Comparison of ENCODE assay signal across 20 cellular contexts in the genomic region with DNA sequence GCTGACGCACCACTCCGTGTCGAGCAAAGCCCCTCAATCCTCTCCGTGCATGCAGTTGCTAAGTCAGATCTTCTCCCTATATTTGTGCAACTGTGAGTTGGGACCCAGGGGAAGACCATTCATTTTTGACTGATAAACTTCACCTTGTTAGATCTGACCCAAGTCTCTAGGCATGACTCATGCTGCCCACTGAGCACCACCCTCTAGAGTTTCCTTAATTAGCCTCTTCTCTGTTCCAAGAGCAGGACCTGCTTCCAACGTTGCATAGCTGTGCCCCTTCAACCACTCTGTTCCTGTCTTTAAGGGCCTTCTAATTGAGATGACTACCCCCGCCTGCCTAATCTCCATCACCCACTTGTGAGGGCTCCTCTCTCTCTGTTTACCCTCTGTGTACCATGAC. TPM values are rescaled to one million over a fixed set of nuclear protein-coding genes. Genes with fewer than 3 reads are reported as not detected.
DNase-seq lines count a peak whose midpoint lies in the region; ATAC-seq, FAIRE-seq and TF ChIP-seq lines count a peak whose summit lies in the region.
"Had no signal": no experiment of that assay in that cellular context is flagged by ENCODE, and none has a peak within 500 bp of the region (broad histone marks: within the 10 kb centered on the region; RNA-seq: fewer than 3 reads in every experiment).

No MANE protein-coding gene starts in this region.

- H4K20me1 ChIP-seq in BLaER1 treated with 17β-estradiol and CSF1 and Interleukin-3, amounts not matched to agents 10 nM and 100 nM = no peaks in the 10 kb centered on the region
- H4K20me1 ChIP-seq in HepG2 (ENCODE audit: insufficient read depth, low read length) = no peaks in the 10 kb centered on the region

- no peaks in the 10 kb centered on the region for H3K9me3 ChIP-seq in BLaER1 treated with 17β-estradiol and CSF1 and Interleukin-3, amounts not matched to agents 10 nM and 100 nM (replicated peaks in 1 of 11)
- H3K9me3 ChIP-seq in HEK293 (ENCODE audit: control insufficient read depth, insufficient read depth, low read depth, low read length) (no peaks in the 10 kb centered on the region), HepG2 (ENCODE audit: low read length) (no peaks in the 10 kb centered on the region)
- H3K9me3 ChIP-seq: A549 had no signal

- H3K27me3 ChIP-seq in BLaER1 treated with 17β-estradiol and CSF1 and Interleukin-3, amounts not matched to agents 10 nM and 100 nM = no peaks in the 10 kb centered on the region
- H3K27me3 ChIP-seq in HepG2 (ENCODE audit: control insufficient read depth in 1 of 2, insufficient read depth in 2 of 2, low read length in 2 of 2) = no peaks in the 10 kb centered on the region

- no peak for FAIRE-seq in HepG2 (lab: Jason Lieb, UNC)
- FAIRE-seq: A549, GM19239 had no signal

- BruUV-seq in HepG2 (replicated peaks; lab: Mats Ljungman, UMichigan) = no TSS peak

- peaks cover 2% of the 10 kb centered on the region for H3K27me3 Mint-ChIP-seq in osteocyte (ENCODE audit: unreplicated experiment)

- H3K4me1 Mint-ChIP-seq in osteocyte (ENCODE audit: unreplicated experiment) = no peaks in the 10 kb centered on the region

- intact Hi-C loops in HepG2 (cut with micrococcal nuclease; ENCODE audit: unreplicated experiment) = no loop called here

- H3K4me3 Mint-ChIP-seq in osteocyte (ENCODE audit: unreplicated experiment) = no peak overlapping the region
- H3K4me3 Mint-ChIP-seq: CD4-positive, alpha-beta T cell had no signal

- TF ChIP-seq POLR2A in HepG2 (IDR thresholded peaks at IDR 0.05; ENCODE audit: insufficient read depth in 1 of 2, low read depth in 2 of 2, low read length in 2 of 2) = no peak

- no peak overlapping the region for H3K27ac Mint-ChIP-seq in osteocyte (ENCODE audit: unreplicated experiment)
- H3K27ac Mint-ChIP-seq: CD4-positive, alpha-beta T cell had no signal

- peaks cover 3% of the 10 kb centered on the region for H3K9me3 Mint-ChIP-seq in osteocyte (ENCODE audit: unreplicated experiment)
- H3K9me3 Mint-ChIP-seq: CD4-positive, alpha-beta T cell had no signal

- no peak overlapping the region for H3K9ac ChIP-seq in BLaER1 treated with 17β-estradiol and CSF1 and Interleukin-3, amounts not matched to agents 10 nM and 100 nM
- no peak overlapping the region for H3K9ac ChIP-seq in HepG2 (ENCODE audit: insufficient read depth, low read depth, low read length)

- CTCF ChIA-PET in HEK293 (lab: Yijun Ruan, JAX) (interaction anchor here (0.8 to 1.1 kb wide), 3 partner anchors 52 to 446 kb away, joined by 3 read pairs; a partner anchor contains a TSS), HepG2 (lab: Yijun Ruan, JAX; ENCODE audit: low intra/inter-chr PET ratio, low total read pairs) (no interaction called here)

- H3K27ac ChIP-seq in BLaER1 treated with 17β-estradiol and CSF1 and Interleukin-3, amounts not matched to agents 10 nM and 100 nM = no peak overlapping the region
- H3K27ac ChIP-seq in HEK293 (ENCODE audit: extremely low read depth, low read depth, low read length) = no peak overlapping the region
- no peak overlapping the region for H3K27ac ChIP-seq in HepG2 (ENCODE audit: extremely low read length, insufficient read depth, low read length)
- H3K27ac ChIP-seq: A549, HL-60 had no signal

- TF ChIP-seq CTCF in HEK293 (tag by site-specific recombination; IDR thresholded peaks at IDR 0.05) = no peak
- TF ChIP-seq CTCF in osteocyte (IDR thresholded peaks at IDR 0.05) = no peak
- no peak for TF ChIP-seq CTCF in HepG2 (CRISPR knock-in tag; IDR thresholded peaks at IDR 0.05)

- H3K36me3 ChIP-seq in BLaER1 treated with 17β-estradiol and CSF1 and Interleukin-3, amounts not matched to agents 10 nM and 100 nM = no peaks in the 10 kb centered on the region
- H3K36me3 ChIP-seq in HEK293 (ENCODE audit: control insufficient read depth in 2 of 2, insufficient read depth in 1 of 2, low read length in 2 of 2) (no peaks in the 10 kb centered on the region), HepG2 (replicated peaks in 1 of 2; ENCODE audit: control insufficient read depth in 1 of 2, insufficient read depth in 2 of 2, low read length in 2 of 2) (no peaks in the 10 kb centered on the region)

- H3K36me3 Mint-ChIP-seq in osteocyte (ENCODE audit: unreplicated experiment) = no peaks in the 10 kb centered on the region

- H3K4me1 ChIP-seq in BLaER1 treated with 17β-estradiol and CSF1 and Interleukin-3, amounts not matched to agents 10 nM and 100 nM = peaks cover 0 to 10% (median 5%) of the 10 kb centered on the region in 10 experiments; a peak in 6 of 20 replicates
- H3K4me1 ChIP-seq in HEK293 (ENCODE audit: control insufficient read depth, insufficient read depth, low read length) (no peaks in the 10 kb centered on the region), HepG2 (ENCODE audit: insufficient read depth, low read length) (no peaks in the 10 kb centered on the region)
- H3K4me1 ChIP-seq: A549 had no signal

- POLR2A ChIA-PET in HEK293 (lab: Yijun Ruan, JAX) = no interaction called here
- POLR2A ChIA-PET in HepG2 (lab: Yijun Ruan, JAX) = no interaction called here

- DNase-seq in A172 (ENCODE audit: low spot score) (peak; percentile 35), osteocyte (ENCODE audit: extremely low spot score, unreplicated experiment) (peak; percentile 42), HepG2 (ENCODE audit: low spot score) (no peak), NCI-H510A treated with DMSO at 0.1 percent for 48 hours (lab: John Stamatoyannopoulos, UW) (no peak)
- DNase-seq: CD4-positive, alpha-beta T cell; DMS153; DND-41; GF-D8; HCEC 1CT; IMR-90; KBM-7 had no signal

- in situ Hi-C loops in HepG2 (cut with HindIII; ENCODE audit: extremely low pct_ligation_motif_present, low pct_unique_long_range_greater_than_20kb) = no loop called here

- 25% methylated on average over 6 of the region's 6 CpGs for WGBS in HepG2 (ENCODE audit: low lambda C conversion rate)

- H3K4me2 ChIP-seq in BLaER1 treated with 17β-estradiol and CSF1 and Interleukin-3, amounts not matched to agents 10 nM and 100 nM = peak overlapping the region in 8 of 11 experiments; percentile 2 to 40 (median 18); a peak in 11 of 22 replicates
- no peak overlapping the region for H3K4me2 ChIP-seq in HepG2 (ENCODE audit: low read depth, low read length)
- H3K4me2 ChIP-seq: A549 had no signal

- TF ChIP-seq EP300 in HepG2 (IDR thresholded peaks at IDR 0.05; ENCODE audit: low read depth in 2 of 2, low read length in 2 of 2) (no peak), HepG2 (CRISPR knock-in tag; IDR thresholded peaks at IDR 0.05; ENCODE audit: borderline replicate concordance) (no peak)

- no peaks in the 10 kb centered on the region for H3K79me2 ChIP-seq in HepG2 (ENCODE audit: insufficient read depth, low read length)

- ATAC-seq in HepG2 = no peak
- ATAC-seq in GM21360 (IDR thresholded peaks at IDR 0.05; ENCODE audit: unreplicated experiment) = no peak
- ATAC-seq: A549 had no signal

- H2AFZ ChIP-seq in HepG2 (ENCODE audit: low read length) = no peak overlapping the region

- no peak for TF ChIP-seq RAD21 in HepG2 (CRISPR knock-in tag; IDR thresholded peaks at IDR 0.05)

- H3K4me3 ChIP-seq in BLaER1 treated with 17β-estradiol and CSF1 and Interleukin-3, amounts not matched to agents 10 nM and 100 nM = no peak overlapping the region
- H3K4me3 ChIP-seq in HEK293 (ENCODE audit: low read depth, low read length) = no peak overlapping the region
- no peak overlapping the region for H3K4me3 ChIP-seq in HepG2 (replicated peaks in 1 of 3; ENCODE audit: insufficient read depth in 1 of 3, low read depth in 2 of 3, low read length in 3 of 3)
- H3K4me3 ChIP-seq: A549 had no signal

RNA-seq across cellular contexts. Expression of a gene that starts 2.6 kb away (rescaled TPM):
- not detected in 2 replicates for total RNA-seq in A172 (2014; rRNA removed; shearing (Covaris generic))
- total RNA-seq in osteocyte = not detected in 2 replicates
- not detected in 2 replicates for total RNA-seq in HepG2 (2016; rRNA removed; fragmentation: Illumina TruSeq; extraction: Trizol)
- total RNA-seq in HepG2 (2016; cell fraction: cytosol; rRNA removed; fragmentation: Illumina TruSeq; extraction: Trizol; ENCODE audit: low read depth) = not detected in 2 replicates
- total RNA-seq in HepG2 (2016; cell fraction: insoluble cytoplasmic fraction; rRNA removed; fragmentation: Illumina TruSeq; extraction: Trizol) = not detected in 2 replicates
- total RNA-seq in HepG2 (2016; cell fraction: membrane; rRNA removed; fragmentation: Illumina TruSeq; extraction: Trizol) = not detected in 2 replicates
- not detected in 2 replicates for total RNA-seq in HepG2 (2016; cell fraction: nucleus; rRNA removed; fragmentation: Illumina TruSeq; extraction: Trizol)
- not detected in 2 replicates for polyA plus RNA-seq in HepG2 (2011; rRNA removed)
- not detected in 2 replicates for polyA plus RNA-seq in HepG2 (2011; cell fraction: cytosol; rRNA removed)
- not detected in 2 replicates for polyA plus RNA-seq in HepG2 (2011; cell fraction: nucleus; rRNA removed)
- not detected in 2 replicates for polyA plus RNA-seq in HepG2 (2012)
- polyA plus RNA-seq in HepG2 (2016; cell fraction: cytosol; fragmentation: Illumina TruSeq; extraction: Trizol; ENCODE audit: low read depth) = not detected in 2 replicates
- polyA plus RNA-seq in HepG2 (2016; cell fraction: insoluble cytoplasmic fraction; fragmentation: Illumina TruSeq; extraction: Trizol; ENCODE audit: low read depth) = not detected in 2 replicates
- polyA plus RNA-seq in HepG2 (2016; cell fraction: membrane; fragmentation: Illumina TruSeq; extraction: Trizol; ENCODE audit: low read depth) = not detected in 2 replicates
- polyA plus RNA-seq in HepG2 (2016; cell fraction: nucleus; fragmentation: Illumina TruSeq; extraction: Trizol; ENCODE audit: insufficient read depth, low read depth) = not detected in 2 replicates
- not detected in 2 replicates for polyA minus RNA-seq in HepG2 (2011; rRNA and poly(A)+ RNA removed; ENCODE audit: low replicate concordance)
- polyA minus RNA-seq in HepG2 (2011; cell fraction: cytosol; rRNA and poly(A)+ RNA removed) = not detected in 2 replicates
- not detected in 2 replicates for polyA minus RNA-seq in HepG2 (2011; cell fraction: nucleus; rRNA and poly(A)+ RNA removed)
- total RNA-seq: CD4-positive, alpha-beta T cell; H4; IMR-90 had no signal
- polyA plus RNA-seq: A549, AG04450, BJ, IMR-90 had no signal

RNA-seq across cellular contexts. Expression of a gene that starts 51.5 kb away (rescaled TPM):
- not detected in 2 replicates for total RNA-seq in A172 (2014; rRNA removed; shearing (Covaris generic))
- total RNA-seq in osteocyte (not detected in 2 replicates), HepG2 (2016; rRNA removed; fragmentation: Illumina TruSeq; extraction: Trizol) (not detected in 2 replicates)
- total RNA-seq in HepG2 (2016; cell fraction: cytosol; rRNA removed; fragmentation: Illumina TruSeq; extraction: Trizol; ENCODE audit: low read depth) = not detected in 2 replicates
- total RNA-seq in HepG2 (2016; cell fraction: insoluble cytoplasmic fraction; rRNA removed; fragmentation: Illumina TruSeq; extraction: Trizol) = not detected in 2 replicates
- total RNA-seq in HepG2 (2016; cell fraction: membrane; rRNA removed; fragmentation: Illumina TruSeq; extraction: Trizol) = not detected in 2 replicates
- not detected in 2 replicates for total RNA-seq in HepG2 (2016; cell fraction: nucleus; rRNA removed; fragmentation: Illumina TruSeq; extraction: Trizol)
- polyA plus RNA-seq in HepG2 (2011; rRNA removed) = not detected in 2 replicates
- not detected in 2 replicates for polyA plus RNA-seq in HepG2 (2011; cell fraction: cytosol; rRNA removed)
- not detected in 2 replicates for polyA plus RNA-seq in HepG2 (2011; cell fraction: nucleus; rRNA removed)
- polyA plus RNA-seq in HepG2 (2012) = not detected in 2 replicates
- not detected in 2 replicates for polyA plus RNA-seq in HepG2 (2016; cell fraction: cytosol; fragmentation: Illumina TruSeq; extraction: Trizol; ENCODE audit: low read depth)
- polyA plus RNA-seq in HepG2 (2016; cell fraction: insoluble cytoplasmic fraction; fragmentation: Illumina TruSeq; extraction: Trizol; ENCODE audit: low read depth) = not detected in 2 replicates
- polyA plus RNA-seq in HepG2 (2016; cell fraction: membrane; fragmentation: Illumina TruSeq; extraction: Trizol; ENCODE audit: low read depth) = not detected in 2 replicates
- polyA plus RNA-seq in HepG2 (2016; cell fraction: nucleus; fragmentation: Illumina TruSeq; extraction: Trizol; ENCODE audit: insufficient read depth, low read depth) = not detected in 2 replicates
- polyA minus RNA-seq in HepG2 (2011; rRNA and poly(A)+ RNA removed; ENCODE audit: low replicate concordance) = not detected in 2 replicates
- not detected in 2 replicates for polyA minus RNA-seq in HepG2 (2011; cell fraction: cytosol; rRNA and poly(A)+ RNA removed)
- not detected in 2 replicates for polyA minus RNA-seq in HepG2 (2011; cell fraction: nucleus; rRNA and poly(A)+ RNA removed)
- total RNA-seq: CD4-positive, alpha-beta T cell; IMR-90 had no signal
- polyA plus RNA-seq: A549, AG04450, BJ, IMR-90 had no signal

Comparison
In these comparisons a context has a peak if more than half of its experiments do, and no peak if none do; other contexts are left out.
1. DNase-seq: peak in A172 (single experiment) and osteocyte (single experiment); none in HepG2 (single experiment) and NCI-H510A treated with DMSO at 0.1 percent for 48 hours (single experiment).